20 cellular contexts compared by ENCODE assay signal in the genomic region with DNA sequence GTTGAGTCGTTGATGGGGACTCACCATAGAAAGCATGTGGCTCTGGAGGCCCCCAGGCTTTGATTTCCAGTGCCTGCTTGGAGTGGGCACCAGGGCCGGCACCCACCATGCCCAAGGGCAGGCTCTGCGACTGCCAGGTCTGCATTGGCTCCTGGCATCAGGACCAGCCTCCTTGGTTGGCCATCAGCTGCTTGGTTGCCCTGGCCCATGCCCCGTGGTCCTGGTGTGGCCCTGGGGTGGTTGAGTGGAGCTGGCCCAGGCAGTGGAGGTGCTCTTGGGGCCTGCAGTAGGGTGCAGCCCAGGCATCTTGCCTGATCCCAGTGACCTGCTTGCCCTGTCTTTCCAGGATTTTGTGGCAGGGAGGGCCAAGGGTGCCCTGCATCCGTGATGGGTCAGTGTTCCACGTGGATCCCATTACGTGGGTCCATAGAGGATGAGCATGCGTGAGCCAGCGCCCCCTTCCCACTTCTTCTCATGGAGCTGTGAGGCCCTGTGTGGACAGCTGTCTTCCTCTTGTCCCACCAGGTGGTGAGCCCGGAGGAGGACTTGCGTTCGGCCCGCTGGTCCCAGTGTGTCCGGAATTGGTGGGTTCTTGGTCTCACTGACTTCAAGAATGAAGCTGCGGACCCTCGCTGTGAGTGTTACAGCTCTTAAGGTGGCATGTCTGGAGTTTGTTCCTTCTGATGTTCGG.
DNase-seq lines count a peak whose midpoint lies in the region; ATAC-seq and TF ChIP-seq lines count a peak whose summit lies in the region.
"Had no signal": no experiment of that assay in that cellular context is flagged by ENCODE, and none has a peak within 500 bp of the region (broad histone marks: within the 10 kb centered on the region; RNA-seq: fewer than 3 reads in every experiment).

No MANE protein-coding gene starts in this region.

- DNase-seq in D341Med (ENCODE audit: low spot score) = peak; percentile 4
- peak; percentile 28 for DNase-seq in H7
- peak; percentile 3 for DNase-seq in hepatocyte (ENCODE audit: low spot score)
- DNase-seq in psoas muscle = peak; percentile 7 to 42
- no peak for DNase-seq in G401 (ENCODE audit: low spot score)
- DNase-seq in HT-29 (ENCODE audit: low spot score) = no peak
- DNase-seq in COR-L47 (lab: John Stamatoyannopoulos, UW) = no peak
- DNase-seq: activated CD4-positive, alpha-beta T cell treated with anti-CD3 and anti-CD28 coated beads, Interleukin-2, amount 50 U/mL, for 1 hour; activated T-cell treated with anti-CD3 and anti-CD28 coated beads, Interleukin-2, amount 50 U/mL, for 24 hours; colonic mucosa; kidney glomerular epithelial cell; midbrain; NCI-H1417; NCI-H526 treated with DMSO at 0.1 percent for 48 hours; retina; SHP77; stimulated activated CD4-positive, alpha-beta T cell treated with anti-CD3 and anti-CD28 coated beads, Interleukin-15, amount 100 ng/mL, for 24 hours had no signal

- in situ Hi-C loops in G401 (cut with HindIII; ENCODE audit: low sequenced_read_pairs) = no loop called here

- no peak overlapping the region for H2AFZ ChIP-seq in hepatocyte

- no peaks in the 10 kb centered on the region for H3K9me2 ChIP-seq in hepatocyte (replicated peaks; ENCODE audit: insufficient read depth)

- H3K27me3 ChIP-seq in H7 (ENCODE audit: control insufficient read depth, insufficient read depth, low read length) (no peaks in the 10 kb centered on the region), hepatocyte (no peaks in the 10 kb centered on the region), psoas muscle (ENCODE audit: insufficient read depth in 3 of 3, low read length in 2 of 3) (no peaks in the 10 kb centered on the region)
- H3K27me3 ChIP-seq: body of pancreas, colonic mucosa had no signal

- no peak overlapping the region for H3K27ac ChIP-seq in hepatocyte
- H3K27ac ChIP-seq in psoas muscle = no peak overlapping the region
- H3K27ac ChIP-seq: body of pancreas, colonic mucosa had no signal

- H3K79me2 ChIP-seq in hepatocyte = no peaks in the 10 kb centered on the region

- H3K4me3 ChIP-seq in H7 (ENCODE audit: insufficient read depth, low read depth, low read length) (no peak overlapping the region), hepatocyte (no peak overlapping the region), psoas muscle (no peak overlapping the region)
- H3K4me3 ChIP-seq: body of pancreas, colonic mucosa had no signal

- H3K4me2 ChIP-seq in hepatocyte = no peak overlapping the region

- WGBS in hepatocyte (ENCODE audit: low lambda C conversion rate, missing lambda C conversion rate) = 80% methylated on average over 17 of the region's 17 CpGs
- 84 to 87% (median 84%) methylated on average over 17 of the region's 17 CpGs for WGBS in psoas muscle, 3 donors

- ATAC-seq in psoas muscle = no peak
- ATAC-seq: activated naive CD4-positive, alpha-beta T cell treated with anti-CD3 and anti-CD28 coated beads, Interleukin-2, amount 50 U/mL, for 72 hours; body of pancreas; stimulated activated memory B cell treated with anti-CD40 and anti-IgM and Interleukin-4, amounts not matched to agents 10 μg/mL and 1 μg/mL and 100 μg/mL, for 72 hours had no signal

- no peaks in the 10 kb centered on the region for H3K4me1 ChIP-seq in hepatocyte (ENCODE audit: insufficient read depth)
- H3K4me1 ChIP-seq in psoas muscle = no peaks in the 10 kb centered on the region
- H3K4me1 ChIP-seq: body of pancreas, colonic mucosa had no signal

- H4K20me1 ChIP-seq in hepatocyte (ENCODE audit: insufficient read depth, poor library complexity, severe bottlenecking) = no peaks in the 10 kb centered on the region

- intact Hi-C loops in psoas muscle (cut with DNase I) = no loop called here

- H3K36me3 ChIP-seq in H7 (replicated peaks; ENCODE audit: control insufficient read depth, insufficient read depth, low read length) = no peaks in the 10 kb centered on the region
- H3K36me3 ChIP-seq in hepatocyte (replicated peaks; ENCODE audit: insufficient read depth, low read depth) = no peaks in the 10 kb centered on the region
- H3K36me3 ChIP-seq in psoas muscle (ENCODE audit: insufficient read depth in 1 of 2, low read depth in 1 of 2) = no peaks in the 10 kb centered on the region
- H3K36me3 ChIP-seq: colonic mucosa had no signal

- TF ChIP-seq CTCF in hepatocyte (IDR thresholded peaks at IDR 0.05; ENCODE audit: poor library complexity) = no peak
- TF ChIP-seq CTCF in psoas muscle (IDR thresholded peaks at IDR 0.05) = no peak

- H3K9me3 ChIP-seq in hepatocyte (ENCODE audit: low read depth) = no peaks in the 10 kb centered on the region
- H3K9me3 ChIP-seq in psoas muscle = peaks cover 12% of the 10 kb centered on the region
- H3K9me3 ChIP-seq: colonic mucosa had no signal

Comparison
In these comparisons a context has a peak if more than half of its experiments do, and no peak if none do; other contexts are left out.
1. DNase-seq: peak in D341Med (single experiment), H7 (single experiment), hepatocyte (single experiment) and psoas muscle (2 of 2); none in G401 (single experiment), HT-29 (single experiment) and COR-L47 (single experiment).